8 cellular contexts compared by ENCODE assay signal in genomic region chr6:151379933-151380847, GRCh38. TPM values are rescaled to one million over a fixed set of nuclear protein-coding genes. Genes with fewer than 3 reads are reported as not detected.
DNase-seq lines count a peak whose midpoint lies in the region; ATAC-seq and TF ChIP-seq lines count a peak whose summit lies in the region.

No MANE protein-coding gene starts in this region.

- no peak for TF ChIP-seq CTCF in OCI-LY7 (conservative IDR thresholded peaks at IDR 0.05; ENCODE audit: low read length)

- no peaks in the 10 kb centered on the region for H3K27me3 ChIP-seq in subcutaneous abdominal adipose tissue (ENCODE audit: control insufficient read depth in 5 of 5, insufficient read depth in 4 of 5, low read length in 5 of 5)

- peaks cover 61% of the 10 kb centered on the region for H3K4me1 ChIP-seq in OCI-LY7 (ENCODE audit: insufficient read depth, low read length, poor library complexity, severe bottlenecking)
- peaks cover 0 to 13% (median 9%) of the 10 kb centered on the region in 5 donors for H3K4me1 ChIP-seq in subcutaneous abdominal adipose tissue (ENCODE audit: control insufficient read depth in 5 of 5, insufficient read depth in 5 of 5, low read length in 5 of 5)

- no peaks in the 10 kb centered on the region for H3K9me2 ChIP-seq in OCI-LY7 (ENCODE audit: insufficient read depth, low read length)

- intact Hi-C loops in OCI-LY7 (cut with micrococcal nuclease; ENCODE audit: unreplicated experiment) (no loop called here), Right ventricle myocardium superior (cut with DNase I) (no loop called here)

- DNase-seq in OCI-LY7 (ENCODE audit: low spot score) (no peak), Right ventricle myocardium superior (peak; percentile 50), NCI-H128 (lab: John Stamatoyannopoulos, UW; ENCODE audit: unreplicated experiment) (no peak), hepatic stellate cell (ENCODE audit: low spot score) (no peak), NCI-H1092 treated with DMSO at 0.1 percent for 48 hours (lab: John Stamatoyannopoulos, UW) (no peak)

- CTCF ChIA-PET in OCI-LY7 (lab: Charles Lee; ENCODE audit: unreplicated experiment) = no interaction called here

- ATAC-seq in GM18861 (IDR thresholded peaks at IDR 0.05; ENCODE audit: unreplicated experiment) = peak; percentile 40
- ATAC-seq in HG02571 (IDR thresholded peaks at IDR 0.05; ENCODE audit: unreplicated experiment) = peak; percentile 60
- ATAC-seq in Right ventricle myocardium superior (ENCODE audit: poor library complexity) = peak; percentile 44

- H3K4me2 ChIP-seq in OCI-LY7 (ENCODE audit: low read length) = peak overlapping the region; percentile 27; the same call in 1 of the 2 replicates

- no peak overlapping the region for H2AFZ ChIP-seq in OCI-LY7 (ENCODE audit: low read length)

- POLR2A ChIA-PET in OCI-LY7 (lab: Charles Lee) = no interaction called here

- no TSS peak for BruUV-seq in OCI-LY7 (replicated peaks; lab: Mats Ljungman, UMichigan)

- H3K36me3 ChIP-seq in OCI-LY7 (ENCODE audit: insufficient read depth, low read length) (peaks cover 19% of the 10 kb centered on the region), subcutaneous abdominal adipose tissue (ENCODE audit: control insufficient read depth in 5 of 5, insufficient read depth in 5 of 5, low read length in 5 of 5) (no peaks in the 10 kb centered on the region)

- H3K79me2 ChIP-seq in OCI-LY7 (ENCODE audit: insufficient read depth, low read depth, low read length) = peaks cover 90% of the 10 kb centered on the region

- no peak overlapping the region for H3K4me3 ChIP-seq in OCI-LY7 (ENCODE audit: low read depth, low read length, poor library complexity, severe bottlenecking)
- H3K4me3 ChIP-seq in subcutaneous abdominal adipose tissue (ENCODE audit: low read depth in 1 of 5, low read length in 5 of 5) = peak overlapping the region in 4 of 5 donors; percentile 7 to 47 (median 28)

- peak overlapping the region in 4 of 5 donors; percentile 25 to 41 (median 32) for H3K9ac ChIP-seq in subcutaneous abdominal adipose tissue (ENCODE audit: low read length in 5 of 5)

- H3K9me3 ChIP-seq in OCI-LY7 (ENCODE audit: low read length) = no peaks in the 10 kb centered on the region
- no peaks in the 10 kb centered on the region for H3K9me3 ChIP-seq in subcutaneous abdominal adipose tissue (ENCODE audit: control insufficient read depth in 5 of 5, low read length in 5 of 5)

- no peaks in the 10 kb centered on the region for H4K20me1 ChIP-seq in OCI-LY7 (ENCODE audit: insufficient read depth, low read length)

- peak overlapping the region; percentile 14 for H3K27ac ChIP-seq in OCI-LY7 (ENCODE audit: low read depth, low read length, poor library complexity, severe bottlenecking)
- H3K27ac ChIP-seq in subcutaneous abdominal adipose tissue (ENCODE audit: low read depth, low read length) = no peak overlapping the region

RNA-seq across cellular contexts. Expression of gene ZBTB2, which starts 11.2 kb away (rescaled TPM):
- 16.4 and 17.0 TPM in 2 replicates for total RNA-seq in OCI-LY7 (2014; rRNA removed; shearing (Covaris generic))
- total RNA-seq in OCI-LY7 (2022) (17.0 and 18.4 TPM in 2 replicates), Right ventricle myocardium superior (4.1 TPM)
